Comparison of ENCODE assay signal across 15 cellular contexts in the genomic region with DNA sequence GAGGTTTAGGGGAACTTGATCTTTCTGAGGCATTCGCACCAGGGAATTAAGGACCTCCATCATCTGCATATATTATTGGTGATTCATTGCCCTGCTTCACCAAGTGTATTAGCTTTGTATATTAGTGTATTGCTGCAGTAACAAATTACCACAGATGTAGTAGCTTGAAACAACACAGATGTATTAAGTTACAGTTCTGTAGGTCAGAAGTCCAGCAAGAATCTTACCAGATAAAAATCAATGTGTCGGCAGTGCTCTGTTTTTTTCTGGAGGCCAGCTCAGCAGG.
"Had no signal": no experiment of that assay in that cellular context is flagged by ENCODE, and none has a peak within 500 bp of the region (broad histone marks: within the 10 kb centered on the region; RNA-seq: fewer than 3 reads in every experiment).

No MANE protein-coding gene starts in this region.

- H3K36me3 ChIP-seq: colonic mucosa, ovary, transverse colon had no signal

- H3K27me3 ChIP-seq: colonic mucosa, ovary, transverse colon had no signal

- H3K4me3 ChIP-seq: colonic mucosa, ovary, transverse colon had no signal

- H3K4me1 Mint-ChIP-seq: immature natural killer cell; stimulated activated memory B cell treated with anti-CD40 and anti-IgM and Interleukin-4, amounts not matched to agents 10 μg/mL and 1 μg/mL and 100 μg/mL, for 72 hours had no signal

- H3K9me3 Mint-ChIP-seq: activated naive CD4-positive, alpha-beta T cell treated with anti-CD3 and anti-CD28 coated beads, Interleukin-2, amount 50 U/mL, for 72 hours; immature natural killer cell; nephron; stimulated activated memory B cell treated with anti-CD40 and anti-IgM and Interleukin-4, amounts not matched to agents 10 μg/mL and 1 μg/mL and 100 μg/mL, for 72 hours; T-helper 2 cell treated with Interferon-gamma antibody and Interleukin-4, amounts not matched to agents 5 μg/mL and 100 μg/mL, for 36 hours had no signal

- H3K27ac ChIP-seq: colonic mucosa, ovary, transverse colon had no signal

- H3K9me3 ChIP-seq: colonic mucosa, ovary, transverse colon had no signal

- DNase-seq: activated CD4-positive, alpha-beta T cell treated with anti-CD3 and anti-CD28 coated beads, Interleukin-2, amount 50 U/mL, for 4 hours; activated T-cell treated with anti-CD3 and anti-CD28 coated beads, Interleukin-2, amount 50 U/mL, for 1 hour; anterior cingulate cortex; colonic mucosa; immature natural killer cell; ovary; small intestine; SW 1271; transverse colon had no signal

- ATAC-seq: activated CD4-positive, CD25-positive, alpha-beta regulatory T cell treated with anti-CD3 and anti-CD28 coated beads, Interleukin-2, amount 50 U/mL, for 24 hours; activated naive CD4-positive, alpha-beta T cell treated with anti-CD3 and anti-CD28 coated beads, Interleukin-2, amount 50 U/mL, for 72 hours; left lobe of liver; stimulated activated memory B cell treated with anti-CD40 and anti-IgM and Interleukin-4, amounts not matched to agents 10 μg/mL and 1 μg/mL and 100 μg/mL, for 72 hours had no signal

- H3K4me3 Mint-ChIP-seq: immature natural killer cell; nephron; stimulated activated memory B cell treated with anti-CD40 and anti-IgM and Interleukin-4, amounts not matched to agents 10 μg/mL and 1 μg/mL and 100 μg/mL, for 72 hours; T-helper 2 cell treated with Interferon-gamma antibody and Interleukin-4, amounts not matched to agents 5 μg/mL and 100 μg/mL, for 36 hours had no signal

- H3K27ac Mint-ChIP-seq: activated naive CD4-positive, alpha-beta T cell treated with anti-CD3 and anti-CD28 coated beads, Interleukin-2, amount 50 U/mL, for 72 hours; immature natural killer cell; stimulated activated memory B cell treated with anti-CD40 and anti-IgM and Interleukin-4, amounts not matched to agents 10 μg/mL and 1 μg/mL and 100 μg/mL, for 72 hours; T-helper 2 cell treated with Interferon-gamma antibody and Interleukin-4, amounts not matched to agents 5 μg/mL and 100 μg/mL, for 36 hours had no signal

- H3K4me1 ChIP-seq: colonic mucosa, transverse colon had no signal

- H3K36me3 Mint-ChIP-seq: activated naive CD4-positive, alpha-beta T cell treated with anti-CD3 and anti-CD28 coated beads, Interleukin-2, amount 50 U/mL, for 72 hours; immature natural killer cell; stimulated activated memory B cell treated with anti-CD40 and anti-IgM and Interleukin-4, amounts not matched to agents 10 μg/mL and 1 μg/mL and 100 μg/mL, for 72 hours had no signal
